ENCODE assay signal across 15 cellular contexts in genomic region chr12:1504304-1505150, GRCh38.
A peak's percentile ranks its signal among the peaks of the same experiment; 100 is the strongest.
DNase-seq lines count a peak whose midpoint lies in the region; ATAC-seq and TF ChIP-seq lines count a peak whose summit lies in the region.
"Had no signal": no experiment of that assay in that cellular context is flagged by ENCODE, and none has a peak within 500 bp of the region (broad histone marks: within the 10 kb centered on the region; RNA-seq: fewer than 3 reads in every experiment).

No MANE protein-coding gene starts in this region.

- peaks cover 0 to 6% (median 0%) of the 10 kb centered on the region in 11 experiments; a peak in 2 of 22 replicates for H3K9me3 ChIP-seq in BLaER1 treated with 17β-estradiol and CSF1 and Interleukin-3, amounts not matched to agents 10 nM and 100 nM (replicated peaks in 1 of 11)
- H3K9me3 ChIP-seq in DOHH2 (ENCODE audit: control insufficient read depth, insufficient read depth, low read length) (no peaks in the 10 kb centered on the region), testis (no peaks in the 10 kb centered on the region), gastroesophageal sphincter (no peaks in the 10 kb centered on the region)
- H3K9me3 ChIP-seq: HAP-1, Peyer's patch, psoas muscle had no signal

- TF ChIP-seq POLR2A in testis (IDR thresholded peaks at IDR 0.05) (no peak), gastroesophageal sphincter (IDR thresholded peaks at IDR 0.05) (no peak)

- no peaks in the 10 kb centered on the region for H3F3A ChIP-seq in DOHH2 (ENCODE audit: control insufficient read depth, insufficient read depth)

- no peak for ATAC-seq in GM18909 (IDR thresholded peaks at IDR 0.05; ENCODE audit: poor library complexity, unreplicated experiment)
- no peak for ATAC-seq in gastroesophageal sphincter
- ATAC-seq: GM12878, psoas muscle had no signal

- H3K4me3 ChIP-seq in BLaER1 treated with 17β-estradiol and CSF1 and Interleukin-3, amounts not matched to agents 10 nM and 100 nM: peak overlapping the region in 9 of 10 experiments; percentile 5 to 65 (median 45); a peak in 14 of 20 replicates
- no peak overlapping the region for H3K4me3 ChIP-seq in DOHH2 (ENCODE audit: low read length)
- H3K4me3 ChIP-seq in testis: no peak overlapping the region
- peak overlapping the region in 1 of 2 donors; percentile 14 for H3K4me3 ChIP-seq in gastroesophageal sphincter
- H3K4me3 ChIP-seq: GM12878, HAP-1, Peyer's patch, psoas muscle had no signal

- no peak for TF ChIP-seq EP300 in gastroesophageal sphincter (IDR thresholded peaks at IDR 0.05)

- H3K36me3 ChIP-seq in BLaER1 treated with 17β-estradiol and CSF1 and Interleukin-3, amounts not matched to agents 10 nM and 100 nM: no peaks in the 10 kb centered on the region
- H3K36me3 ChIP-seq in DOHH2 (ENCODE audit: control insufficient read depth, low read length): no peaks in the 10 kb centered on the region
- no peaks in the 10 kb centered on the region for H3K36me3 ChIP-seq in testis (ENCODE audit: low read depth, missing control alignments)
- no peaks in the 10 kb centered on the region for H3K36me3 ChIP-seq in gastroesophageal sphincter
- H3K36me3 ChIP-seq: HAP-1, Peyer's patch had no signal

- DNase-seq in SKM-1 (lab: John Stamatoyannopoulos, UW; ENCODE audit: unreplicated experiment): peak; percentile 1
- DNase-seq in left kidney (ENCODE audit: low read depth, low spot score): peak; percentile 83
- DNase-seq in testis: no peak
- no peak for DNase-seq in NCI-H2171 treated with DMSO at 0.1 percent for 48 hours (lab: John Stamatoyannopoulos, UW)
- DNase-seq: activated gamma-delta T cell treated with Interleukin-2 at 50 U/mL for 16 hours, COR-L47, NCI-H2029, psoas muscle had no signal

- WGBS in testis, 2 donors: 86 to 88% methylated on average over 22 of the region's 22 CpGs
- 100% methylated on average over 2 of the region's 22 CpGs; no CpG with 5 or more reads in 1 of the 2 donors for WGBS in gastroesophageal sphincter (ENCODE audit: low coverage in 1 of 2), 2 donors

- peak overlapping the region; percentile 74 to 96 (median 87) for H3K4me2 ChIP-seq in BLaER1 treated with 17β-estradiol and CSF1 and Interleukin-3, amounts not matched to agents 10 nM and 100 nM
- 0 out of 2 replicates have a peak overlapping the region, but pooled peaks have one; percentile 11 for H3K4me2 ChIP-seq in DOHH2 (ENCODE audit: low read length)

- no peak overlapping the region for H3K27ac ChIP-seq in BLaER1 treated with 17β-estradiol and CSF1 and Interleukin-3, amounts not matched to agents 10 nM and 100 nM
- H3K27ac ChIP-seq in DOHH2 (ENCODE audit: low read depth, low read length): no peak overlapping the region
- no peak overlapping the region for H3K27ac ChIP-seq in testis
- no peak overlapping the region for H3K27ac ChIP-seq in gastroesophageal sphincter
- H3K27ac ChIP-seq: Peyer's patch, psoas muscle had no signal

- TF ChIP-seq CTCF in DOHH2 (IDR thresholded peaks at IDR 0.05; ENCODE audit: low read depth, low read length, poor library complexity, severe bottlenecking): no peak
- TF ChIP-seq CTCF in testis (IDR thresholded peaks at IDR 0.05): no peak
- no peak for TF ChIP-seq CTCF in gastroesophageal sphincter (IDR thresholded peaks at IDR 0.05)

- peaks cover 0 to 31% (median 4%) of the 10 kb centered on the region in 11 experiments; a peak in 9 of 22 replicates for H3K27me3 ChIP-seq in BLaER1 treated with 17β-estradiol and CSF1 and Interleukin-3, amounts not matched to agents 10 nM and 100 nM
- H3K27me3 ChIP-seq in DOHH2 (ENCODE audit: control insufficient read depth, low read length): peaks cover 17% of the 10 kb centered on the region
- H3K27me3 ChIP-seq in testis: no peaks in the 10 kb centered on the region
- no peaks in the 10 kb centered on the region for H3K27me3 ChIP-seq in gastroesophageal sphincter
- H3K27me3 ChIP-seq: Peyer's patch had no signal

- H4K20me1 ChIP-seq in BLaER1 treated with 17β-estradiol and CSF1 and Interleukin-3, amounts not matched to agents 10 nM and 100 nM: peaks cover 0 to 7% (median 0%) of the 10 kb centered on the region in 11 experiments; a peak in 1 of 22 replicates
- H4K20me1 ChIP-seq in DOHH2 (ENCODE audit: control insufficient read depth, insufficient read depth, low read depth, low read length): no peaks in the 10 kb centered on the region

- H3K4me1 ChIP-seq in BLaER1 treated with 17β-estradiol and CSF1 and Interleukin-3, amounts not matched to agents 10 nM and 100 nM: peaks cover 26 to 48% (median 43%) of the 10 kb centered on the region in 10 experiments
- H3K4me1 ChIP-seq in DOHH2 (ENCODE audit: control insufficient read depth, low read length): peaks cover 8% of the 10 kb centered on the region
- no peaks in the 10 kb centered on the region for H3K4me1 ChIP-seq in testis
- peaks cover 0 to 17% (median 0%) of the 10 kb centered on the region in 3 donors for H3K4me1 ChIP-seq in gastroesophageal sphincter
- H3K4me1 ChIP-seq: HAP-1, Peyer's patch had no signal

- H3K9ac ChIP-seq in BLaER1 treated with 17β-estradiol and CSF1 and Interleukin-3, amounts not matched to agents 10 nM and 100 nM: peak overlapping the region in 3 of 11 experiments; percentile 7 to 42 (median 31); a peak in 3 of 22 replicates

- no peaks in the 10 kb centered on the region for H3K9me2 ChIP-seq in DOHH2 (replicated peaks; ENCODE audit: control insufficient read depth, low read length)

- intact Hi-C loops in testis (cut with DNase I; ENCODE audit: low total_unique reads): no loop called here

- no peaks in the 10 kb centered on the region for H3K79me2 ChIP-seq in DOHH2 (ENCODE audit: control insufficient read depth, low read length)

Comparison
In these comparisons a context has a peak if more than half of its experiments do, and no peak if none do; other contexts are left out.
1. H3K4me3 ChIP-seq: peak in BLaER1 treated with 17β-estradiol and CSF1 and Interleukin-3, amounts not matched to agents 10 nM and 100 nM (9 of 10); none in DOHH2 (single experiment) and testis (0 of 2).
2. DNase-seq: peak in SKM-1 (single experiment) and left kidney (single experiment); none in testis (single experiment) and NCI-H2171 treated with DMSO at 0.1 percent for 48 hours (single experiment).